In genomic region chr9:138077126-138077525, GRCh38 we compare ENCODE assay signal across 17 cellular contexts.
DNase-seq lines count a peak whose midpoint lies in the region; ATAC-seq, FAIRE-seq and TF ChIP-seq lines count a peak whose summit lies in the region.
"Had no signal": no experiment of that assay in that cellular context is flagged by ENCODE, and none has a peak within 500 bp of the region (broad histone marks: within the 10 kb centered on the region; RNA-seq: fewer than 3 reads in every experiment).

No MANE protein-coding gene starts in this region.

- CTCF ChIA-PET in SK-N-SH (lab: Yijun Ruan, JAX): no interaction called here

- H3K4me2 ChIP-seq in SK-N-SH: no peak overlapping the region
- H3K4me2 ChIP-seq: PC-9 had no signal

- DNase-seq in SK-N-SH: peak; percentile 9
- DNase-seq in Peyer's patch: peak; percentile 4 to 28 (median 27)
- DNase-seq in esophagus muscularis mucosa (ENCODE audit: extremely low spot score): peak; percentile 91
- peak; percentile 41 for DNase-seq in spleen
- DNase-seq in GM12891 (ENCODE audit: insufficient read length, low spot score): no peak
- no peak for DNase-seq in NCI-H524 (lab: John Stamatoyannopoulos, UW)
- DNase-seq: DND-41, GDM1, KG1, NCI-H1092, NCI-H1694 treated with DMSO at 0.1 percent for 48 hours, NCI-H748 treated with DMSO at 0.1 percent for 48 hours, PC-9 had no signal

- H3K4me1 ChIP-seq in SK-N-SH (ENCODE audit: control insufficient read depth in 1 of 2, insufficient read depth in 2 of 2, low read depth in 1 of 2, low read length in 1 of 2) (no peaks in the 10 kb centered on the region; a peak in 1 of 4 replicates), Peyer's patch (no peaks in the 10 kb centered on the region), esophagus muscularis mucosa (no peaks in the 10 kb centered on the region), spleen (no peaks in the 10 kb centered on the region)

- H2AFZ ChIP-seq in SK-N-SH (ENCODE audit: low read depth): no peak overlapping the region
- H2AFZ ChIP-seq: PC-9 had no signal

- H4K20me1 ChIP-seq in SK-N-SH (ENCODE audit: insufficient read depth): no peaks in the 10 kb centered on the region

- H3K9me3 ChIP-seq in SK-N-SH (no peaks in the 10 kb centered on the region), Peyer's patch (no peaks in the 10 kb centered on the region), esophagus muscularis mucosa (no peaks in the 10 kb centered on the region), spleen (no peaks in the 10 kb centered on the region)

- intact Hi-C loops in esophagus muscularis mucosa (cut with DNase I) (no loop called here), spleen (cut with DNase I; ENCODE audit: low total_unique reads) (no loop called here)

- ATAC-seq in SK-N-SH treated with all-trans-retinoic acid at 6 μM for 48 hours (no peak), HG02571 (IDR thresholded peaks at IDR 0.05; ENCODE audit: unreplicated experiment) (no peak)
- ATAC-seq: CD8-positive, alpha-beta T cell had no signal

- H3K9me2 ChIP-seq in SK-N-SH: no peaks in the 10 kb centered on the region

- WGBS in SK-N-SH (ENCODE audit: low lambda C conversion rate): 37% methylated on average over 6 of the region's 9 CpGs
- 86% methylated on average over 9 of the region's 9 CpGs for WGBS in esophagus muscularis mucosa
- WGBS in spleen, 5 donors: 78 to 93% (median 90%) methylated on average over 8 to 9 of the region's 9 CpGs

- no peaks in the 10 kb centered on the region for H3K79me2 ChIP-seq in SK-N-SH (ENCODE audit: insufficient read depth)

- H3K27me3 ChIP-seq in SK-N-SH (ENCODE audit: insufficient read depth) (no peaks in the 10 kb centered on the region), Peyer's patch (no peaks in the 10 kb centered on the region), esophagus muscularis mucosa (peaks cover 0 to 34% (median 0%) of the 10 kb centered on the region in 4 donors), spleen (replicated peaks in 1 of 7) (peaks cover 0 to 56% (median 0%) of the 10 kb centered on the region in 7 donors)

- TF ChIP-seq RAD21 in SK-N-SH (IDR thresholded peaks at IDR 0.05; ENCODE audit: low read length): no peak

- POLR2A ChIA-PET in SK-N-SH (lab: Yijun Ruan, JAX): no interaction called here

- H3F3A ChIP-seq in SK-N-SH (replicated peaks; ENCODE audit: insufficient read depth): no peaks in the 10 kb centered on the region

- H3K27ac ChIP-seq in SK-N-SH (ENCODE audit: low read depth in 2 of 2, low read length in 1 of 2): no peak overlapping the region
- no peak overlapping the region for H3K27ac ChIP-seq in Peyer's patch
- H3K27ac ChIP-seq in esophagus muscularis mucosa (replicated peaks in 1 of 4): no peak overlapping the region
- no peak overlapping the region for H3K27ac ChIP-seq in spleen
- H3K27ac ChIP-seq: 22Rv1, PC-9 had no signal

- H3K36me3 ChIP-seq in SK-N-SH (replicated peaks in 1 of 2; ENCODE audit: control insufficient read depth in 1 of 2, insufficient read depth in 2 of 2, low read length in 1 of 2) (no peaks in the 10 kb centered on the region), Peyer's patch (no peaks in the 10 kb centered on the region), esophagus muscularis mucosa (no peaks in the 10 kb centered on the region), spleen (no peaks in the 10 kb centered on the region)

- TF ChIP-seq POLR2A in Peyer's patch (IDR thresholded peaks at IDR 0.05) (no peak), esophagus muscularis mucosa (IDR thresholded peaks at IDR 0.05; ENCODE audit: low read depth) (no peak), spleen (IDR thresholded peaks at IDR 0.05) (no peak), GM12891 (IDR thresholded peaks at IDR 0.05; ENCODE audit: low read depth, low read length) (no peak)

- H3K4me3 ChIP-seq in SK-N-SH (ENCODE audit: low read depth in 2 of 2, low read length in 1 of 2) (no peak overlapping the region), Peyer's patch (no peak overlapping the region), esophagus muscularis mucosa (no peak overlapping the region), spleen (no peak overlapping the region)
- H3K4me3 ChIP-seq: PC-9 had no signal

- FAIRE-seq in GM12891 (lab: Jason Lieb, UNC): no peak

- TF ChIP-seq CTCF in SK-N-SH (IDR thresholded peaks at IDR 0.05) (no peak), Peyer's patch (IDR thresholded peaks at IDR 0.05) (no peak), esophagus muscularis mucosa (IDR thresholded peaks at IDR 0.05) (no peak), spleen (IDR thresholded peaks at IDR 0.05 in 8 of 11, conservative IDR thresholded peaks at IDR 0.05 in 3 of 11) (no peak)

- TF ChIP-seq EP300 in SK-N-SH (IDR thresholded peaks at IDR 0.05; ENCODE audit: borderline replicate concordance in 1 of 2, low read depth in 1 of 2, low read length in 1 of 2) (no peak), esophagus muscularis mucosa (IDR thresholded peaks at IDR 0.05) (no peak)

- no peak overlapping the region for H3K9ac ChIP-seq in SK-N-SH

TF ChIP-seq in SK-N-SH, 30 proteins besides CTCF, POLR2A, EP300 and RAD21 (continues in another document):
- no peak for TF ChIP-seq RXRA (IDR thresholded peaks at IDR 0.05; ENCODE audit: borderline replicate concordance, low read depth)
- TF ChIP-seq RFX5 (IDR thresholded peaks at IDR 0.05; ENCODE audit: low read length): no peak
- TF ChIP-seq, protein P1, sequence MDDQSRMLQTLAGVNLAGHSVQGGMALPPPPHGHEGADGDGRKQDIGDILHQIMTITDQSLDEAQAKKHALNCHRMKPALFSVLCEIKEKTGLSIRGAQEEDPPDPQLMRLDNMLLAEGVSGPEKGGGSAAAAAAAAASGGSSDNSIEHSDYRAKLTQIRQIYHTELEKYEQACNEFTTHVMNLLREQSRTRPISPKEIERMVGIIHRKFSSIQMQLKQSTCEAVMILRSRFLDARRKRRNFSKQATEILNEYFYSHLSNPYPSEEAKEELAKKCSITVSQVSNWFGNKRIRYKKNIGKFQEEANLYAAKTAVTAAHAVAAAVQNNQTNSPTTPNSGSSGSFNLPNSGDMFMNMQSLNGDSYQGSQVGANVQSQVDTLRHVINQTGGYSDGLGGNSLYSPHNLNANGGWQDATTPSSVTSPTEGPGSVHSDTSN (IDR thresholded peaks at IDR 0.05): no peak
- TF ChIP-seq GATA2 (CRISPR knock-in tag; IDR thresholded peaks at IDR 0.05): no peak
- TF ChIP-seq, protein P2, sequence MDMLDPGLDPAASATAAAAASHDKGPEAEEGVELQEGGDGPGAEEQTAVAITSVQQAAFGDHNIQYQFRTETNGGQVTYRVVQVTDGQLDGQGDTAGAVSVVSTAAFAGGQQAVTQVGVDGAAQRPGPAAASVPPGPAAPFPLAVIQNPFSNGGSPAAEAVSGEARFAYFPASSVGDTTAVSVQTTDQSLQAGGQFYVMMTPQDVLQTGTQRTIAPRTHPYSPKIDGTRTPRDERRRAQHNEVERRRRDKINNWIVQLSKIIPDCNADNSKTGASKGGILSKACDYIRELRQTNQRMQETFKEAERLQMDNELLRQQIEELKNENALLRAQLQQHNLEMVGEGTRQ (IDR thresholded peaks at IDR 0.05; ENCODE audit: borderline replicate concordance, low read depth, low read length): no peak

TF ChIP-seq in SK-N-SH treated with all-trans-retinoic acid at 6 μM for 48 hours, 23 proteins besides CTCF, POLR2A, EP300 and RAD21:
- TF ChIP-seq GLIS3 (CRISPR knock-in tag; IDR thresholded peaks at IDR 0.05) (no peak), PPARA (CRISPR knock-in tag; IDR thresholded peaks at IDR 0.05; ENCODE audit: borderline replicate concordance) (no peak)

TF ChIP-seq in GM12891, 5 proteins besides CTCF, POLR2A, EP300 and RAD21:
- no peak for TF ChIP-seq TAF1 (IDR thresholded peaks at IDR 0.05; ENCODE audit: low read depth, low read length)
- TF ChIP-seq PAX5 (IDR thresholded peaks at IDR 0.05; ENCODE audit: insufficient read depth, low read length, severe bottlenecking): no peak
- no peak for TF ChIP-seq SPI1 (IDR thresholded peaks at IDR 0.05; ENCODE audit: low read depth, low read length)

Comparison
In these comparisons a context has a peak if more than half of its experiments do, and no peak if none do; other contexts are left out.
1. DNase-seq: peak in SK-N-SH (single experiment), Peyer's patch (3 of 3), esophagus muscularis mucosa (single experiment) and spleen (single experiment); none in GM12891 (single experiment) and NCI-H524 (0 of 2).